ENCODE assay signal across 36 cellular contexts in the genomic region with DNA sequence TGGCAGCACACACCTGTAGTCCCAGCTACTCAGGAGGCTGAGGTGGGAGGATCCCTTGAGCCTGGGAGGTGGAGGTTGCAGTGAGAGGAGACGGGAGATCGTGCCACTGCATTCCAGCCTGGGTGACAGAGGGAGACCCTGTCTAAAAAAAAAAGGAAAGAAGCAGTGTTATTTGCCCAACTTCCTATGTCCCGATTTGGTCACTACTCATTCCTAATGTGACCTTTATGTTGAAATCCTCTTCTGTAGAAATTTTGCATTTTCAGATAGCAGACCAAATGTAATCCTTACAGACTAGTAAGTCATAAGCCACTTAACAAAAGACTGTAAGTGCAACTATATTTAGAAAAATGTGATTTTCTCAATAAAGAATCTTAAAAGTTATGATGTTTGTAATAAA.
"Had no signal": no experiment of that assay in that cellular context is flagged by ENCODE, and none has a peak within 500 bp of the region (broad histone marks: within the 10 kb centered on the region; RNA-seq: fewer than 3 reads in every experiment).

No MANE protein-coding gene starts in this region.

- DNase-seq: activated B cell treated with CpG ODN at 0.5 μM for 24 hours; activated CD4-positive, alpha-beta memory T cell treated with anti-CD3 and anti-CD28 coated beads for 36 hours; activated CD4-positive, alpha-beta T cell treated with anti-CD3 and anti-CD28 coated beads for 4 hours; activated CD4-positive, alpha-beta T cell treated with anti-CD3 and anti-CD28 coated beads, Interleukin-2, amount 10 ng/mL, durations not matched to agents 24 days and 14 days; activated CD4-positive, alpha-beta T cell treated with anti-CD3 and anti-CD28 coated beads, Interleukin-2, amount 50 U/mL, for 1 hour; activated CD4-positive, alpha-beta T cell treated with anti-CD3 and anti-CD28 coated beads, Interleukin-2, amount 50 U/mL, for 4 hours; activated CD4-positive, CD25-positive, alpha-beta regulatory T cell treated with anti-CD3 and anti-CD28 coated beads, Interleukin-2, amount 50 U/mL, for 72 hours; activated CD8-positive, alpha-beta memory T cell treated with anti-CD3 and anti-CD28 coated beads, Interleukin-2, amount 50 U/mL, for 4 hours; activated CD8-positive, alpha-beta T cell treated with anti-CD3 and anti-CD28 coated beads for 36 hours; activated effector memory CD4-positive, alpha-beta T cell treated with anti-CD3 and anti-CD28 coated beads, Interleukin-2, amount 50 U/mL, for 16 hours; activated gamma-delta T cell treated with Interleukin-2 at 50 U/mL for 16 hours; activated naive CD4-positive, alpha-beta T cell; activated naive CD4-positive, alpha-beta T cell treated with anti-CD3 and anti-CD28 coated beads for 36 hours; activated naive CD4-positive, alpha-beta T cell treated with anti-CD3 and anti-CD28 coated beads, Interleukin-2, amount 50 U/mL, for 16 hours; activated naive CD8-positive, alpha-beta T cell treated with anti-CD3 and anti-CD28 coated beads for 36 hours; activated T-cell treated with anti-CD3 and anti-CD28 coated beads for 4 hours; activated T-cell treated with anti-CD3 and anti-CD28 coated beads, Interleukin-2, amount 50 U/mL, for 1 hour; activated T-cell treated with anti-CD3 and anti-CD28 coated beads, Interleukin-2, amount 50 U/mL, for 4 hours; activated T-cell treated with anti-CD3 and anti-CD28 coated beads, Interleukin-2, amount 50 U/mL, for 72 hours; amygdala; anterior cingulate cortex; caudate nucleus; cerebellar nuclear complex; T-helper 1 cell; T-helper 2 cell; T-helper 9 cell had no signal

- H3K27me3 ChIP-seq: ascending aorta, cardiac muscle cell had no signal

- H3K36me3 Mint-ChIP-seq: activated CD4-positive, alpha-beta memory T cell treated with anti-CD3 and anti-CD28 coated beads for 36 hours; brain had no signal

- H3K9me3 ChIP-seq: ascending aorta had no signal

- H3K4me3 ChIP-seq: ascending aorta, cardiac muscle cell had no signal

- H3K27ac Mint-ChIP-seq: activated B cell treated with CpG ODN at 0.5 μM for 24 hours; activated CD4-positive, alpha-beta memory T cell treated with anti-CD3 and anti-CD28 coated beads for 36 hours; activated CD4-positive, alpha-beta T cell treated with anti-CD3 and anti-CD28 coated beads, Interleukin-2, amount 10 ng/mL, durations not matched to agents 24 days and 14 days; activated naive CD4-positive, alpha-beta T cell treated with anti-CD3 and anti-CD28 coated beads for 36 hours; activated naive CD4-positive, alpha-beta T cell treated with anti-CD3 and anti-CD28 coated beads, Interleukin-2, amount 50 U/mL, for 72 hours; activated naive CD8-positive, alpha-beta T cell treated with anti-CD3 and anti-CD28 coated beads for 36 hours; activated T-cell treated with anti-CD3 and anti-CD28 coated beads, Interleukin-2, amount 50 U/mL, for 72 hours; activated T-helper 1 cell treated with anti-CD3 and anti-CD28 coated beads, Interleukin-12 subunit alpha, Interleukin-12 subunit beta, Interleukin-2, Interleukin-4 antibody, amounts not matched to agents 30 ng/mL and 10 ng/mL and 1 ng/mL, durations not matched to agents 14 hours and 24 hours and 36 hours; activated T-helper 17 cell treated with anti-CD3 and anti-CD28 coated beads, Interleukin-2, amount 50 U/mL, for 72 hours; brain; T-helper 1 cell treated with Interleukin-12 subunit alpha and Interleukin-12 subunit beta and Interleukin-4 antibody, amounts not matched to agents 30 μg/mL and 1 μg/mL, for 36 hours; T-helper 2 cell treated with Interferon-gamma antibody and Interleukin-4, amounts not matched to agents 5 μg/mL and 100 μg/mL, for 36 hours had no signal

- ATAC-seq: activated CD8-positive, alpha-beta T cell treated with anti-CD3 and anti-CD28 coated beads for 36 hours; activated T-cell treated with anti-CD3 and anti-CD28 coated beads, Interleukin-2, amount 50 U/mL, for 4 hours; activated T-cell treated with anti-CD3 and anti-CD28 coated beads, Interleukin-2, amount 50 U/mL, for 72 hours; activated T-helper 17 cell treated with anti-CD3 and anti-CD28 coated beads, Interleukin-2, amount 50 U/mL, for 72 hours had no signal

- H3K27ac ChIP-seq: ascending aorta, cardiac muscle cell, VCaP had no signal

- H3K4me1 ChIP-seq: ascending aorta had no signal

- H3K9me3 Mint-ChIP-seq: activated B cell treated with CpG ODN at 0.5 μM for 24 hours; activated CD4-positive, alpha-beta memory T cell treated with anti-CD3 and anti-CD28 coated beads for 36 hours; central memory CD8-positive, alpha-beta T cell; T-helper 2 cell treated with Interferon-gamma antibody and Interleukin-4, amounts not matched to agents 5 μg/mL and 100 μg/mL, for 36 hours had no signal

- H3K36me3 ChIP-seq: ascending aorta, cardiac muscle cell had no signal

- H3K27me3 Mint-ChIP-seq: activated B cell treated with CpG ODN at 0.5 μM for 24 hours; activated CD4-positive, alpha-beta memory T cell treated with anti-CD3 and anti-CD28 coated beads for 36 hours; activated CD8-positive, alpha-beta T cell treated with anti-CD3 and anti-CD28 coated beads for 36 hours; activated naive CD8-positive, alpha-beta T cell treated with anti-CD3 and anti-CD28 coated beads for 36 hours; activated T-helper 17 cell treated with anti-CD3 and anti-CD28 coated beads, Interleukin-2, amount 50 U/mL, for 72 hours had no signal

- H3K4me1 Mint-ChIP-seq: central memory CD8-positive, alpha-beta T cell had no signal

- H3K4me3 Mint-ChIP-seq: activated B cell treated with CpG ODN at 0.5 μM for 24 hours; activated CD4-positive, alpha-beta memory T cell treated with anti-CD3 and anti-CD28 coated beads for 36 hours; activated CD4-positive, alpha-beta T cell treated with anti-CD3 and anti-CD28 coated beads, Interleukin-2, amount 10 ng/mL, durations not matched to agents 24 days and 14 days; activated CD8-positive, alpha-beta T cell treated with anti-CD3 and anti-CD28 coated beads for 36 hours; activated naive CD4-positive, alpha-beta T cell treated with anti-CD3 and anti-CD28 coated beads for 36 hours; activated naive CD8-positive, alpha-beta T cell treated with anti-CD3 and anti-CD28 coated beads for 36 hours; activated T-cell treated with anti-CD3 and anti-CD28 coated beads, Interleukin-2, amount 50 U/mL, for 4 hours; activated T-cell treated with anti-CD3 and anti-CD28 coated beads, Interleukin-2, amount 50 U/mL, for 72 hours; activated T-helper 1 cell treated with anti-CD3 and anti-CD28 coated beads, Interleukin-12 subunit alpha, Interleukin-12 subunit beta, Interleukin-2, Interleukin-4 antibody, amounts not matched to agents 30 ng/mL and 10 ng/mL and 1 ng/mL, durations not matched to agents 14 hours and 24 hours and 36 hours; activated T-helper 17 cell treated with anti-CD3 and anti-CD28 coated beads, Interleukin-2, amount 50 U/mL, for 72 hours; brain; central memory CD8-positive, alpha-beta T cell; T-helper 1 cell treated with Interleukin-12 subunit alpha and Interleukin-12 subunit beta and Interleukin-4 antibody, amounts not matched to agents 30 μg/mL and 1 μg/mL, for 36 hours; T-helper 2 cell treated with Interferon-gamma antibody and Interleukin-4, amounts not matched to agents 5 μg/mL and 100 μg/mL, for 36 hours had no signal
